ENCODE assay signal across 8 cellular contexts in the genomic region with DNA sequence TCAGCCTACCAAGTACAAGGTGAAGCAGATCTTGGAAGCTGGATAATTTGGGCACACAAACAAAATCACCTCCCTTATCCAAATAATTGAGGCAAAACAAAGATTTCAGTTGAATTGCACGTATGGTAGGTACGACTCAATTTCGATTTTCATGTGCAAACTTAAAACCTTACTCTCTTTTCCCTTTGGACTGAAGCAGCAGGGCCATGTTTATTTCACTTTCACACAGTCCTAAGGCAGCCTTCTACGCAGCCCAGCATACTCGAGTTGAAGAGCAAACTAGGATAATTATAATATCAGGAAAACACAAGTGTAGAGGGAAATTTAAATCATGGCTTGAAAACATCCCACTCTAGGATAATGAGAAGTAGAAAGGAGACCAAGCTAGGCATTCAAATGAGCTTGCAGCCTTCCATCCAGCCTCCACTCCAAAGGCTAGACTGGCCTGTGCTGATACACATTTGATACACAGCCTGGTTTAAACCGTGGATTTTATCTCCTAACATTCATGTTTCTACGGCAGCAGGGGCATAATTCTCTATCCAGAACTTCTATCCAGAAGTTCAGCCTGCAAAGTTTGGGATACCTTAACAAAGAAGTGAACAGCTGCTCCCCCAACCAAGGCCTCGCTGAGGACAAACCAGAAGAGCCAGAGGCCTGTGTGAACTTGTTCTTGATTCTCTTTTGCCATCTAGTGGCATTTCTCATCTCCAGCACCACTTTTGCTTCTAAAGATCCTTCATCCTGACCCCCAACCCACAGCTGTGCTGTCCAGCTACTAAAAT. TPM values are rescaled to one million over a fixed set of nuclear protein-coding genes. Genes with fewer than 3 reads are reported as not detected.
DNase-seq lines count a peak whose midpoint lies in the region; ATAC-seq and TF ChIP-seq lines count a peak whose summit lies in the region.

No MANE protein-coding gene starts in this region.

- no peak overlapping the region for H3K4me3 Mint-ChIP-seq in chondrocyte (ENCODE audit: unreplicated experiment)

- no peaks in the 10 kb centered on the region for H3K36me3 Mint-ChIP-seq in chondrocyte (ENCODE audit: low read depth)

- peaks cover 34% of the 10 kb centered on the region for H3K4me1 Mint-ChIP-seq in chondrocyte (ENCODE audit: low read depth)

- peak; percentile 88 for TF ChIP-seq CTCF in chondrocyte (IDR thresholded peaks at IDR 0.05)

- ATAC-seq in HG02759 (IDR thresholded peaks at IDR 0.05; ENCODE audit: unreplicated experiment): peak; percentile 55
- ATAC-seq in HG02973 (IDR thresholded peaks at IDR 0.05; ENCODE audit: unreplicated experiment): no peak
- ATAC-seq in HG02610 (IDR thresholded peaks at IDR 0.05; ENCODE audit: unreplicated experiment): no peak

- H3K27ac Mint-ChIP-seq in chondrocyte (ENCODE audit: unreplicated experiment): peak overlapping the region; percentile 62

- H3K9me3 Mint-ChIP-seq in chondrocyte (ENCODE audit: low read depth): no peaks in the 10 kb centered on the region

- H3K27me3 Mint-ChIP-seq in chondrocyte (ENCODE audit: low read depth): peaks cover 4% of the 10 kb centered on the region

- peak; percentile 55 for DNase-seq in DMS153 (lab: John Stamatoyannopoulos, UW)
- peak; percentile 31 for DNase-seq in OCI-M2 (lab: John Stamatoyannopoulos, UW; ENCODE audit: unreplicated experiment)
- DNase-seq in chondrocyte (ENCODE audit: low spot score): no peak
- peak; percentile 79 for DNase-seq in kidney glomerular epithelial cell (lab: John Stamatoyannopoulos, UW)
- peak; percentile 64 for DNase-seq in stromal cell of bone marrow (ENCODE audit: low read depth)

RNA-seq across cellular contexts. Expression of gene RNASE7, which starts 2.4 kb away (rescaled TPM):
- total RNA-seq in chondrocyte: not detected in 3 replicates

RNA-seq across cellular contexts. Expression of gene RNASE13, which starts 5.2 kb away (rescaled TPM):
- total RNA-seq in chondrocyte: not detected in 3 replicates

RNA-seq across cellular contexts. Expression of gene TPPP2, which starts 9.8 kb away (rescaled TPM):
- not detected in 3 replicates for total RNA-seq in chondrocyte

RNA-seq across cellular contexts. Expression of gene NDRG2, which starts 14.9 kb away (rescaled TPM):
- 5.7 to 6.9 TPM (median 6.3 TPM) in 3 replicates for total RNA-seq in chondrocyte

RNA-seq across cellular contexts. Expression of gene RNASE8, which starts 17.8 kb away (rescaled TPM):
- not detected in 3 replicates for total RNA-seq in chondrocyte
